ENCODE assay signal across 13 cellular contexts in the genomic region with DNA sequence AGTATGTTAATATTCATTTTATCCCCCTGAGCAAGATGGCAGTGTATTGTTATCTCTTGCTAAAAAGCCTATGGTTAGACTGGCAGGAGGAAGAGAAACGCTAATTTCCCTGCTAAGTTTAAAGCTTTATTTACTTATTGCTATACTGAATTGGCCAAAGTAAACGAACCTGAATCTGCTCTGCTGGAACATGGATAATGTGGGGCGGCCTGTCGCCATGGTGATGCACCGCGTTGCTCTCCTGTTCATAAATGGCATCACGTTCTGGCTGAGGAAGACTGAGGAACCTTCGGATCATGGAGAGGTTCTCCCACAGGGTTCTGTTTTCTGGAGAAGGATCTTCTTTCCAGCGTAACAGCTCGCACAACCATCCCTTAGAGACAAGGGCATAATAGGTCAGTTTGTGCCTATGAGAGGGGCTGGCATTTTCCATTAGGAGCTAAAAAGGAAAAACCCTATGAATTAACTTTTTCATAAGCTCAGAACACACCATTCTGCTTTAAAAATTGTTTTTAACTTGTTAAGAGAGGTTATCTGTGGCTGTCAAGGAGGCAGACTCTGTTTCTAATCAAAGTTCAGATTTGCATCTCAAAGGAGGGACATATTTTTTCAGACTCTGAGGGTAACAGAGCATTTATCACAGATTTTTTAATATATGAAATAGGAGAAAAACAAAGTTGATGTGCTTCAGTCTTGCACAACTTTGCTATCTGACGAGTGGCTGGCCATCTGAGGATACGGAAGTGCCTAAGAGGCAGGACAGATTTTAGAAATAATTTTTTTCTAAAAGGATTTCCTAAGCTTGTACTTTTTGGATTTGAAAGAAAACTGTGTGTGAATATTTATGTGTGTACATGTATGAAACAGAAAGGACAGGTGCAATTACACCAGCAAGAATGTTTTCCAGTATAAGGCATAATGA.
A peak's percentile ranks its signal among the peaks of the same experiment; 100 is the strongest.
DNase-seq lines count a peak whose midpoint lies in the region; ATAC-seq and TF ChIP-seq lines count a peak whose summit lies in the region.
"Had no signal": no experiment of that assay in that cellular context is flagged by ENCODE, and none has a peak within 500 bp of the region (broad histone marks: within the 10 kb centered on the region; RNA-seq: fewer than 3 reads in every experiment).

No MANE protein-coding gene starts in this region.

- ATAC-seq in right cardiac atrium: peak; percentile 46 to 55
- ATAC-seq in upper lobe of right lung: peak; percentile 37
- ATAC-seq in HG03196 (IDR thresholded peaks at IDR 0.05; ENCODE audit: unreplicated experiment): no peak
- ATAC-seq in HG02840 (IDR thresholded peaks at IDR 0.05; ENCODE audit: low FRiP score, unreplicated experiment): no peak
- ATAC-seq: sciatic nerve had no signal

- TF ChIP-seq CTCF in left ventricle myocardium inferior (IDR thresholded peaks at IDR 0.05; ENCODE audit: borderline replicate concordance) (no peak), upper lobe of right lung (IDR thresholded peaks at IDR 0.05) (no peak)

- H3K4me1 ChIP-seq in right cardiac atrium (ENCODE audit: control insufficient read depth, insufficient read depth, low read length) (no peaks in the 10 kb centered on the region), left ventricle myocardium inferior (no peaks in the 10 kb centered on the region), endocrine pancreas (ENCODE audit: control insufficient read depth, insufficient read depth, low read length) (peaks cover 51% of the 10 kb centered on the region), upper lobe of right lung (no peaks in the 10 kb centered on the region)
- H3K4me1 ChIP-seq: BLaER1 treated with 17β-estradiol and CSF1 and Interleukin-3, amounts not matched to agents 10 nM and 100 nM had no signal

- H3K9ac ChIP-seq in endocrine pancreas (ENCODE audit: control insufficient read depth, insufficient read depth, low read length): peak overlapping the region; percentile 44
- H3K9ac ChIP-seq: BLaER1 treated with 17β-estradiol and CSF1 and Interleukin-3, amounts not matched to agents 10 nM and 100 nM had no signal

- H3K27ac ChIP-seq in right cardiac atrium (ENCODE audit: low read length): no peak overlapping the region
- H3K27ac ChIP-seq in left ventricle myocardium inferior (replicated peaks): no peak overlapping the region
- no peak overlapping the region for H3K27ac ChIP-seq in upper lobe of right lung
- H3K27ac ChIP-seq: BLaER1 treated with 17β-estradiol and CSF1 and Interleukin-3, amounts not matched to agents 10 nM and 100 nM; epithelial cell of prostate had no signal

- H3K36me3 ChIP-seq in left ventricle myocardium inferior (peaks cover 40% of the 10 kb centered on the region), endocrine pancreas (ENCODE audit: control insufficient read depth, insufficient read depth, low read length) (peaks cover 2% of the 10 kb centered on the region), upper lobe of right lung (peaks cover 17% of the 10 kb centered on the region)

- no peaks in the 10 kb centered on the region for H3K27me3 ChIP-seq in right cardiac atrium (ENCODE audit: control insufficient read depth, insufficient read depth)
- H3K27me3 ChIP-seq in left ventricle myocardium inferior (ENCODE audit: low read depth): no peaks in the 10 kb centered on the region
- no peaks in the 10 kb centered on the region for H3K27me3 ChIP-seq in endocrine pancreas (ENCODE audit: control insufficient read depth, insufficient read depth, low read length)
- H3K27me3 ChIP-seq in upper lobe of right lung: no peaks in the 10 kb centered on the region
- H3K27me3 ChIP-seq: BLaER1 treated with 17β-estradiol and CSF1 and Interleukin-3, amounts not matched to agents 10 nM and 100 nM had no signal

- no peaks in the 10 kb centered on the region for H3K9me3 ChIP-seq in right cardiac atrium (ENCODE audit: control insufficient read depth, low read length)
- H3K9me3 ChIP-seq in left ventricle myocardium inferior (replicated peaks): no peaks in the 10 kb centered on the region
- no peaks in the 10 kb centered on the region for H3K9me3 ChIP-seq in endocrine pancreas (ENCODE audit: control insufficient read depth, low read length)
- no peaks in the 10 kb centered on the region for H3K9me3 ChIP-seq in upper lobe of right lung
- H3K9me3 ChIP-seq: BLaER1 treated with 17β-estradiol and CSF1 and Interleukin-3, amounts not matched to agents 10 nM and 100 nM had no signal

- WGBS in right cardiac atrium: 75% methylated on average over 12 of the region's 12 CpGs

- intact Hi-C loops in right cardiac atrium (cut with DNase I): no loop called here
- intact Hi-C loops in left ventricle myocardium inferior (cut with micrococcal nuclease): no loop called here
- intact Hi-C loops in upper lobe of right lung (cut with DNase I): no loop called here

- H3K4me3 ChIP-seq in right cardiac atrium (ENCODE audit: low read length): no peak overlapping the region
- H3K4me3 ChIP-seq in left ventricle myocardium inferior: no peak overlapping the region
- H3K4me3 ChIP-seq in endocrine pancreas (ENCODE audit: control insufficient read depth, insufficient read depth, low read length): peak overlapping the region; percentile 53
- H3K4me3 ChIP-seq in upper lobe of right lung: no peak overlapping the region
- H3K4me3 ChIP-seq: BLaER1 treated with 17β-estradiol and CSF1 and Interleukin-3, amounts not matched to agents 10 nM and 100 nM had no signal

- DNase-seq in right cardiac atrium (peak in 1 of 3 donors; percentile 62), left ventricle myocardium inferior (no peak), NCI-H510A treated with DMSO at 0.1 percent for 48 hours (lab: John Stamatoyannopoulos, UW) (peak; percentile 69), upper lobe of right lung (no peak), kidney tubule cell (ENCODE audit: low spot score) (no peak)
- DNase-seq: SW 1271, trophoblast cell had no signal

Comparison
In these comparisons a context has a peak if more than half of its experiments do, and no peak if none do; other contexts are left out.
1. ATAC-seq: peak in right cardiac atrium (2 of 2) and upper lobe of right lung (single experiment); none in HG03196 (single experiment) and HG02840 (single experiment).